26 cellular contexts compared by ENCODE assay signal in genomic region chr10:77812741-77813140, GRCh38.
"Had no signal": no experiment of that assay in that cellular context is flagged by ENCODE, and none has a peak within 500 bp of the region (broad histone marks: within the 10 kb centered on the region; RNA-seq: fewer than 3 reads in every experiment).

No MANE protein-coding gene starts in this region.

- H3K4me1 ChIP-seq: heart left ventricle, left ventricle myocardium inferior, parathyroid adenoma, right atrium auricular region, right lobe of liver, stomach, testis, transverse colon, upper lobe of left lung, vagina had no signal

- H3K4me2 ChIP-seq: smooth muscle cell had no signal

- H3K4me1 Mint-ChIP-seq: immature natural killer cell; mesothelial cell of epicardium; naive B cell; natural killer cell; stimulated activated naive B cell treated with anti-CD40 and anti-IgM and Interleukin-4, amounts not matched to agents 10 μg/mL and 1 μg/mL and 100 μg/mL, for 72 hours had no signal

- H3K4me3 Mint-ChIP-seq: immature natural killer cell; mesothelial cell of epicardium; naive B cell; natural killer cell; stimulated activated naive B cell treated with anti-CD40 and anti-IgM and Interleukin-4, amounts not matched to agents 10 μg/mL and 1 μg/mL and 100 μg/mL, for 72 hours had no signal

- H3K27me3 Mint-ChIP-seq: naive B cell; progenitor cell of endocrine pancreas; stimulated activated naive B cell treated with anti-CD40 and anti-IgM and Interleukin-4, amounts not matched to agents 10 μg/mL and 1 μg/mL and 100 μg/mL, for 72 hours had no signal

- H2AFZ ChIP-seq: parathyroid adenoma had no signal

- H3K27ac Mint-ChIP-seq: immature natural killer cell; mesothelial cell of epicardium; naive B cell; natural killer cell; progenitor cell of endocrine pancreas; stimulated activated naive B cell treated with anti-CD40 and anti-IgM and Interleukin-4, amounts not matched to agents 10 μg/mL and 1 μg/mL and 100 μg/mL, for 72 hours had no signal

- ATAC-seq: natural killer cell; right lobe of liver; stimulated activated naive B cell treated with anti-CD40 and anti-IgM and Interleukin-4, amounts not matched to agents 10 μg/mL and 1 μg/mL and 100 μg/mL, for 72 hours; stimulated activated naive CD8-positive, alpha-beta T cell treated with anti-CD3 and anti-CD28 coated beads, Interleukin-15, Interleukin-2, amounts not matched to agents 100 U/mL and 50 U/mL, for 24 hours had no signal

- H3K27me3 ChIP-seq: heart left ventricle, right atrium auricular region, right lobe of liver, stomach, testis, thyroid gland, transverse colon, upper lobe of left lung, vagina had no signal

- H3K36me3 Mint-ChIP-seq: naive B cell; natural killer cell; stimulated activated naive B cell treated with anti-CD40 and anti-IgM and Interleukin-4, amounts not matched to agents 10 μg/mL and 1 μg/mL and 100 μg/mL, for 72 hours had no signal

- H3K9me3 ChIP-seq: heart left ventricle, left ventricle myocardium inferior, right atrium auricular region, right lobe of liver, stomach, testis, thyroid gland, transverse colon, upper lobe of left lung, vagina had no signal

- H3K4me3 ChIP-seq: heart left ventricle, left ventricle myocardium inferior, lung, right atrium auricular region, right lobe of liver, smooth muscle cell, stomach, testis, thyroid gland, transverse colon, upper lobe of left lung, vagina had no signal

- H3K9me3 Mint-ChIP-seq: immature natural killer cell; mesothelial cell of epicardium; natural killer cell; stimulated activated naive B cell treated with anti-CD40 and anti-IgM and Interleukin-4, amounts not matched to agents 10 μg/mL and 1 μg/mL and 100 μg/mL, for 72 hours had no signal

- DNase-seq: hypothalamus; immature natural killer cell; left ventricle myocardium inferior; mesendoderm; naive B cell; natural killer cell; right lobe of liver; stimulated activated CD4-positive, alpha-beta T cell treated with anti-CD3 and anti-CD28 coated beads, Interleukin-1b, Interleukin-23, amount 100 ng/mL, for 48 hours; stimulated activated CD4-positive, alpha-beta T cell treated with anti-CD3 and anti-CD28 coated beads, Interleukin-2, amount 100 ng/mL, for 48 hours; stimulated activated CD4-positive, alpha-beta T cell treated with anti-CD3 and anti-CD28 coated beads, Interleukin-4, amount 100 ng/mL, for 4 hours; stimulated activated CD8-positive, alpha-beta memory T cell treated with anti-CD3 and anti-CD28 coated beads, Interleukin-4, amount 100 ng/mL, for 48 hours; stimulated activated naive B cell treated with anti-CD40 and anti-IgM and Interleukin-4, amounts not matched to agents 10 μg/mL and 1 μg/mL and 100 μg/mL, for 72 hours; stimulated activated naive CD8-positive, alpha-beta T cell treated with anti-CD3 and anti-CD28 coated beads, Interleukin-15, Interleukin-2, amounts not matched to agents 100 U/mL and 50 U/mL, for 24 hours; stomach; testis; thyroid gland; transverse colon; upper lobe of left lung had no signal

- H3K27ac ChIP-seq: heart left ventricle, left ventricle myocardium inferior, parathyroid adenoma, right atrium auricular region, right lobe of liver, stomach, testis, thyroid gland, transverse colon, upper lobe of left lung, vagina had no signal
